In genomic region chr11:26331911-26332571, GRCh38 we compare ENCODE assay signal across 8 cellular contexts.
DNase-seq lines count a peak whose midpoint lies in the region; ATAC-seq lines count a peak whose summit lies in the region.

ANO3 (plus strand) TSS chr11:26332130; CDS start chr11:26332276, 146 bp downstream.

- H3K9me3 ChIP-seq in subcutaneous abdominal adipose tissue (ENCODE audit: control insufficient read depth in 5 of 5, low read length in 5 of 5): no peaks in the 10 kb centered on the region

- peak within 1 kb of the TSS; percentile 21 to 67 (median 52) for H3K4me3 ChIP-seq in subcutaneous abdominal adipose tissue (ENCODE audit: low read depth in 1 of 5, low read length in 5 of 5)

- DNase-seq in DMS79 (lab: John Stamatoyannopoulos, UW) (peak; percentile 75), NCI-H69 (lab: John Stamatoyannopoulos, UW) (peak; percentile 97), cerebellar cortex (ENCODE audit: low spot score) (peak; percentile 30), kidney tubule cell (ENCODE audit: low spot score) (peak; percentile 79)
- no peak for DNase-seq in NK-92 treated with Interleukin-12 subunit alpha and Interleukin-12 subunit beta, amount 100 ng/mL, for 24 hours (lab: John Stamatoyannopoulos, UW)

- H3K27me3 ChIP-seq in subcutaneous abdominal adipose tissue (ENCODE audit: control insufficient read depth in 5 of 5, insufficient read depth in 4 of 5, low read length in 5 of 5): no peaks in the 10 kb centered on the region

- ATAC-seq in GM19438 (IDR thresholded peaks at IDR 0.05; ENCODE audit: low read depth, unreplicated experiment) (peak; percentile 99), HG03432 (IDR thresholded peaks at IDR 0.05; ENCODE audit: unreplicated experiment) (peak; percentile 96)

- no peak within 1 kb of the TSS for H3K27ac ChIP-seq in subcutaneous abdominal adipose tissue (ENCODE audit: low read depth, low read length)

- H3K36me3 ChIP-seq in subcutaneous abdominal adipose tissue (ENCODE audit: control insufficient read depth in 5 of 5, insufficient read depth in 5 of 5, low read length in 5 of 5): no peaks in the 10 kb centered on the region

- H3K9ac ChIP-seq in subcutaneous abdominal adipose tissue (ENCODE audit: low read length in 5 of 5): no peak within 1 kb of the TSS

- peaks cover 0 to 11% (median 8%) of the 10 kb centered on the region in 5 donors for H3K4me1 ChIP-seq in subcutaneous abdominal adipose tissue (ENCODE audit: control insufficient read depth in 5 of 5, insufficient read depth in 5 of 5, low read length in 5 of 5)
